25 cellular contexts compared by ENCODE assay signal in the genomic region with DNA sequence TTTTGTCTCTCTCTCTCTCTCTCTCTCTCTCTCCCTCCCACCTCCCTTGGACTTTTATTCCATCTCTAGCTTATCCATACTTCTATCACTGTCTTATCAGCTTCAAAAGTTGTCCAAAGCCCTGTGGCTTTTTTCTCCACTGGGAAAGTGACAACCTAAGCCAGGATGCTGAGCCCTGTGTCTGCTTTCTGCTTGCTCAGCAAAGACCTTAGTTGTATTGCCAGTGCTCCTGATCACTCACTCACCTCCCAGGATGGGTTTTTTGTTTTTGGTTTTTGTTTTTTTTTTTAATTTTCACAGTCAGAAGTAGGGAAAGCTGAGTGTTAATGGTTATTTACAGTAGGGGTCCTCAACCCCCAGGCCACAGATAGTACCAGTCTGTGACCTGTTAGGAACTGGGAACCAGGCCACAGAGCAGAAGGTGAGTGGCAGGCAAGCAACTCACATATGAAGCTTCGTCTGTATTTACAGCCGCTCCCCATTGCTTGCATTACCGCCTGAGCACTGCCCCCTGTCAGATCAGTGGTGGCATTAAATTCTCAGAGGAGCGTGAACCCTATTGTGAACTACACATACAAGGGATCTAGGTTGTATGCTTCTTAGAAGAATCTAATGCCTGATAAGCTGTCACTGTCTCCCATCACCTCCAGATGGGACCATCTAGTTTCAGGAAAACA.
DNase-seq lines count a peak whose midpoint lies in the region; ATAC-seq and TF ChIP-seq lines count a peak whose summit lies in the region.
"Had no signal": no experiment of that assay in that cellular context is flagged by ENCODE, and none has a peak within 500 bp of the region (broad histone marks: within the 10 kb centered on the region; RNA-seq: fewer than 3 reads in every experiment).

No MANE protein-coding gene starts in this region.

- no peak overlapping the region for H3K27ac ChIP-seq in GM23338 (ENCODE audit: low read depth)
- H3K27ac ChIP-seq in ascending aorta, result peak overlapping the region; percentile 39 to 62
- no peak overlapping the region for H3K27ac ChIP-seq in mesendoderm (ENCODE audit: low read depth, low read length)
- H3K27ac ChIP-seq: HL-60, SK-N-MC had no signal

- H3K79me1 ChIP-seq in mesendoderm (ENCODE audit: low read length), result no peaks in the 10 kb centered on the region

- H3K4me1 ChIP-seq in GM23338 (ENCODE audit: insufficient read depth) (peaks cover 26% of the 10 kb centered on the region), ascending aorta (peaks cover 0 to 7% of the 10 kb centered on the region in 2 donors), mesendoderm (ENCODE audit: control insufficient read depth, low read depth, low read length) (peaks cover 5% of the 10 kb centered on the region)

- no peak overlapping the region for H2AK5ac ChIP-seq in mesendoderm (ENCODE audit: low read length)

- H3K36me3 ChIP-seq in GM23338 (ENCODE audit: insufficient read depth) (no peaks in the 10 kb centered on the region), ascending aorta (no peaks in the 10 kb centered on the region), mesendoderm (ENCODE audit: control insufficient read depth, insufficient read depth, low read length) (no peaks in the 10 kb centered on the region)
- H3K36me3 ChIP-seq: MG63 had no signal

- peak; percentile 28 to 49 for TF ChIP-seq CTCF in GM23338 (conservative IDR thresholded peaks at IDR 0.05; ENCODE audit: low read depth in 2 of 2)
- TF ChIP-seq CTCF in ascending aorta (IDR thresholded peaks at IDR 0.05), result no peak

- H3K27me3 Mint-ChIP-seq in GM23338 (ENCODE audit: insufficient read depth, low read depth, poor library complexity), result no peaks in the 10 kb centered on the region
- H3K27me3 Mint-ChIP-seq: CD8-positive, alpha-beta memory T cell; IgD-negative memory B cell had no signal

- H3K4me3 Mint-ChIP-seq in GM23338, result no peak overlapping the region
- H3K4me3 Mint-ChIP-seq: CD8-positive, alpha-beta memory T cell; IgD-negative memory B cell; T-cell had no signal

- no peaks in the 10 kb centered on the region for H4K20me1 ChIP-seq in GM23338 (replicated peaks; ENCODE audit: insufficient read depth)

- no peak overlapping the region for H2BK15ac ChIP-seq in mesendoderm (replicated peaks; ENCODE audit: low read depth)

- peaks cover 6% of the 10 kb centered on the region; the same call in 2 of the 3 replicates for H3K9me3 Mint-ChIP-seq in GM23338
- H3K9me3 Mint-ChIP-seq: CD8-positive, alpha-beta memory T cell; T-cell had no signal

- no peak overlapping the region for H3K18ac ChIP-seq in mesendoderm (ENCODE audit: low read length)

- ATAC-seq in GM23338 (no peak; the same call in 1 of the 3 replicates), HG02870 (IDR thresholded peaks at IDR 0.05; ENCODE audit: unreplicated experiment) (no peak)
- ATAC-seq: Panc1, Right ventricle myocardium inferior, T-cell had no signal

- H2AFZ ChIP-seq in GM23338, result no peak overlapping the region

- peaks cover 30% of the 10 kb centered on the region for H3K4me1 Mint-ChIP-seq in GM23338
- H3K4me1 Mint-ChIP-seq: CD8-positive, alpha-beta memory T cell; IgD-negative memory B cell; T-cell had no signal

- no peak overlapping the region for H3K4ac ChIP-seq in mesendoderm (ENCODE audit: low read depth, low read length)

- H3K27ac Mint-ChIP-seq in GM23338, result no peak overlapping the region
- H3K27ac Mint-ChIP-seq: CD8-positive, alpha-beta memory T cell; IgD-negative memory B cell; T-cell had no signal

- H2BK120ac ChIP-seq in mesendoderm (ENCODE audit: low read depth, low read length), result no peak overlapping the region

- intact Hi-C loops in ascending aorta (cut with DNase I), result no loop called here

- no peaks in the 10 kb centered on the region for H3K79me2 ChIP-seq in GM23338 (replicated peaks; ENCODE audit: insufficient read depth)
- no peaks in the 10 kb centered on the region for H3K79me2 ChIP-seq in mesendoderm (ENCODE audit: control insufficient read depth, insufficient read depth, low read length)

- no peak for DNase-seq in GM23338 (ENCODE audit: low spot score)
- peak; percentile 38 for DNase-seq in HT-29 (ENCODE audit: low spot score)
- DNase-seq in ascending aorta (ENCODE audit: low spot score in 2 of 2), result no peak
- DNase-seq in mesendoderm, result peak; percentile 37
- no peak for DNase-seq in kidney tubule cell (ENCODE audit: low spot score)
- DNase-seq in NCI-H345 treated with DMSO at 0.1 percent for 48 hours (lab: John Stamatoyannopoulos, UW; ENCODE audit: unreplicated experiment), result no peak
- DNase-seq in activated naive CD4-positive, alpha-beta T cell (lab: John Stamatoyannopoulos, UW), result no peak
- DNase-seq: C1 segment of cervical spinal cord; CD8-positive, alpha-beta memory T cell; DMS53; GOT3; Kasumi-1; MG63; NCI-H1048; NCI-H1436 treated with DMSO at 0.1 percent for 48 hours; NCI-H2081; NCI-H510A treated with DMSO at 0.1 percent for 48 hours; NCI-H774; T-cell had no signal

- H3K9me3 ChIP-seq in ascending aorta, result no peaks in the 10 kb centered on the region
- H3K9me3 ChIP-seq: MG63 had no signal

- no peak overlapping the region for H3K56ac ChIP-seq in mesendoderm (ENCODE audit: low read length)

- no peak overlapping the region for H3K9ac ChIP-seq in mesendoderm (ENCODE audit: low read length)

- no peaks in the 10 kb centered on the region for H3K9me2 ChIP-seq in GM23338 (ENCODE audit: insufficient read depth)

- no peak overlapping the region for H3K4me2 ChIP-seq in GM23338
- H3K4me2 ChIP-seq in mesendoderm (ENCODE audit: low read length), result no peak overlapping the region

- H3F3A ChIP-seq in GM23338 (replicated peaks; ENCODE audit: low read depth), result no peaks in the 10 kb centered on the region

- WGBS in mesendoderm (ENCODE audit: extremely low coverage, insufficient coverage, low lambda C conversion rate), result no CpG with 5 or more reads among the region's 4 CpGs

- H2BK5ac ChIP-seq in mesendoderm (ENCODE audit: low read length), result no peak overlapping the region

- no peak overlapping the region for H4K5ac ChIP-seq in mesendoderm (ENCODE audit: low read length)

- H4K8ac ChIP-seq in mesendoderm (ENCODE audit: low read depth, low read length), result no peak overlapping the region

- peaks cover 9% of the 10 kb centered on the region; the same call in 2 of the 3 replicates for H3K36me3 Mint-ChIP-seq in GM23338 (ENCODE audit: low read depth)
- H3K36me3 Mint-ChIP-seq: CD8-positive, alpha-beta memory T cell; IgD-negative memory B cell; T-cell had no signal

- H3K4me3 ChIP-seq in GM23338 (no peak overlapping the region), ascending aorta (no peak overlapping the region), mesendoderm (ENCODE audit: low read length) (no peak overlapping the region)
- H3K4me3 ChIP-seq: MG63, SK-N-MC had no signal

- no peak overlapping the region for H3K23ac ChIP-seq in mesendoderm (ENCODE audit: low read length)

- H3K27me3 ChIP-seq in GM23338 (ENCODE audit: insufficient read depth), result no peaks in the 10 kb centered on the region
- no peaks in the 10 kb centered on the region for H3K27me3 ChIP-seq in ascending aorta
- no peaks in the 10 kb centered on the region for H3K27me3 ChIP-seq in mesendoderm (ENCODE audit: insufficient read depth, low read length, poor library complexity)
- H3K27me3 ChIP-seq: MG63 had no signal

TF ChIP-seq in GM23338, 12 proteins besides CTCF, POLR2A, EP300 and RAD21 (continues in another document):
- TF ChIP-seq EZH2phosphoT487 (IDR thresholded peaks at IDR 0.05; ENCODE audit: unreplicated experiment), result no peak
- TF ChIP-seq JUNB (IDR thresholded peaks at IDR 0.05; ENCODE audit: unreplicated experiment), result no peak
- TF ChIP-seq CREB1 (CRISPR knock-in tag; IDR thresholded peaks at IDR 0.05; ENCODE audit: low read depth), result no peak
- TF ChIP-seq POLR2AphosphoS5 (IDR thresholded peaks at IDR 0.05; ENCODE audit: low read depth), result no peak
- no peak for TF ChIP-seq STAT1 (IDR thresholded peaks at IDR 0.05; ENCODE audit: unreplicated experiment)
- no peak for TF ChIP-seq ZNF331 (CRISPR knock-in tag; IDR thresholded peaks at IDR 0.05; ENCODE audit: low read depth)
- no peak for TF ChIP-seq NANOG (IDR thresholded peaks at IDR 0.05; ENCODE audit: borderline replicate concordance)
- TF ChIP-seq ZNF114 (CRISPR knock-in tag; IDR thresholded peaks at IDR 0.05), result no peak

Comparison
In these comparisons a context has a peak if more than half of its experiments do, and no peak if none do; other contexts are left out.
1. DNase-seq: peak in HT-29 (single experiment) and mesendoderm (single experiment); none in GM23338 (single experiment), ascending aorta (0 of 2), kidney tubule cell (single experiment), NCI-H345 treated with DMSO at 0.1 percent for 48 hours (single experiment) and activated naive CD4-positive, alpha-beta T cell (0 of 4).
2. H3K27ac ChIP-seq: peak in ascending aorta (2 of 2); none in GM23338 (single experiment) and mesendoderm (single experiment).
3. CTCF ChIP-seq: peak in GM23338 (2 of 2); none in ascending aorta (0 of 3).